8 cellular contexts compared by ENCODE assay signal in the genomic region with DNA sequence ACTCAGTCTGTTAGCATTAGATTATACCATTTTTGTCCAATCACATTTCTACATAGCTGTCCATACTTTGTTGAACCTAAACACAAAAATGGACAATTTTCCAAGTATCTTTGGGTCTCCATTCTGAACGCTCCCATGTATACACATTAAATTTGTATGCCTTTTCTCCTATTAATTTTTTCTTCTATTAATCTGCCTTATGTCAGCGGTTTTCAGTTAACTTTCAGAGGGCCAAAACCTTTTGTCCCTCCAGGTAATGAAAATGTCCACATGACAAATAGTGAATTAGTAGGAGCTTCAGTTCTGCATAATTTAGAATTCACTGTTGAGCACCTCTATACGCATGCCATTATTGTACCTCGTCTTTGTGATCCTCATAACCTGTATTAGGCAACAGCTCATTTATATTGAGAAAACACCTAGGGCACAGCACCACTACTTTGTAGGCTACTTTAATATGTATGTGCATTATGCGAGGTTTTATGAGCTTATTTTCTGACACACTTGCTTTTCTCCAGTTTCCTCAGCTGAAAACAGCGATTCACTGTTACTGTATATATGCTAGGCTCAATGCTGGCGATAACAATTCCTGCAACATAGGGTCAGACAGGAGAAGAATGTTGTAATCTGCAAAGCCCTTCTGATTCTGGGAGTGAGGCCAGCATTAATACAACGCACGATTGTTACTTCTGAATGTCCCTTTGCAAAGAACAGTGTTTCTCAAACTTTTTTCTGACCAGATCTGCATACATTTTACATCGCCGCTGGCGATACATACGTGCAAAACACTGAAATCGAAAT. TPM values are rescaled to one million over a fixed set of nuclear protein-coding genes. Genes with fewer than 3 reads are reported as not detected.
DNase-seq lines count a peak whose midpoint lies in the region; TF ChIP-seq lines count a peak whose summit lies in the region.

No MANE protein-coding gene starts in this region.

- no peak for TF ChIP-seq POLR2A in ovary (IDR thresholded peaks at IDR 0.05)

- intact Hi-C loops in ovary (cut with DNase I) = no loop called here

- WGBS in ovary, 3 donors = 21 to 24% (median 24%) methylated on average over 14 of the region's 14 CpGs

- no peak for TF ChIP-seq CTCF in fibroblast of villous mesenchyme (IDR thresholded peaks at IDR 0.05; ENCODE audit: insufficient read depth, low read depth, low read length)
- no peak for TF ChIP-seq CTCF in ovary (IDR thresholded peaks at IDR 0.05)

- no peaks in the 10 kb centered on the region for H3K9me3 ChIP-seq in ovary

- no peak for TF ChIP-seq EP300 in ovary (IDR thresholded peaks at IDR 0.05)

- H3K4me3 ChIP-seq in fibroblast of villous mesenchyme (ENCODE audit: low read depth, low read length) = peak overlapping the region; percentile 70
- peak overlapping the region; percentile 77 for H3K4me3 ChIP-seq in ovary

- in situ Hi-C loops in SK-MEL-5 (cut with HindIII; ENCODE audit: low pct_unique_long_range_greater_than_20kb, low sequenced_read_pairs) = no loop called here

- no peaks in the 10 kb centered on the region for H3K27me3 ChIP-seq in ovary

- DNase-seq in DMS 273 (lab: John Stamatoyannopoulos, UW; ENCODE audit: unreplicated experiment) (peak; percentile 50), DMS 273 treated with DMSO at 0.1 percent for 48 hours (lab: John Stamatoyannopoulos, UW) (no peak), SK-MEL-5 (ENCODE audit: low read depth, low spot score) (peak; percentile 95), fibroblast of villous mesenchyme (ENCODE audit: low read depth) (peak; percentile 82), ovary (peak in 3 of 5 donors; percentile 17 to 47 (median 21)), NCI-H2029 (lab: John Stamatoyannopoulos, UW) (no peak), retina (no peak)
- DNase-seq in activated CD4-positive, alpha-beta T cell treated with anti-CD3 and anti-CD28 coated beads, Interleukin-2, amount 50 U/mL, for 1 hour = no peak

- H3K4me1 ChIP-seq in ovary (ENCODE audit: insufficient read depth) = peaks cover 1% of the 10 kb centered on the region

- no peaks in the 10 kb centered on the region for H3K36me3 ChIP-seq in ovary

- peak overlapping the region; percentile 58 to 90 for H3K27ac ChIP-seq in ovary

RNA-seq across cellular contexts. Expression of a gene that starts 1.1 kb away (rescaled TPM):
- 42.5 and 45.8 TPM in 2 replicates for total RNA-seq in SK-MEL-5 (2014; rRNA removed; shearing (Covaris generic))
- polyA plus RNA-seq in SK-MEL-5 (2015; cell fraction: cytosol; rRNA removed) = 23.3 and 27.4 TPM in 2 replicates
- 38.5 and 40.9 TPM in 2 replicates for polyA plus RNA-seq in SK-MEL-5 (2015; cell fraction: nucleus; rRNA removed)
- total RNA-seq in fibroblast of villous mesenchyme (30.0 and 44.0 TPM in 2 replicates), ovary (10 to 100 TPM; 16.6 to 32.1 (median 25.7) TPM)
- polyA plus RNA-seq in ovary = 10 to 100 TPM; 10.7 to 14.8 TPM

Comparison
In these comparisons a context has a peak if more than half of its experiments do, and no peak if none do; other contexts are left out.
1. DNase-seq: peak in DMS 273 (single experiment), SK-MEL-5 (single experiment), fibroblast of villous mesenchyme (single experiment) and ovary (3 of 5); none in DMS 273 treated with DMSO at 0.1 percent for 48 hours (single experiment), activated CD4-positive, alpha-beta T cell treated with anti-CD3 and anti-CD28 coated beads, Interleukin-2, amount 50 U/mL, for 1 hour (single experiment), NCI-H2029 (single experiment) and retina (single experiment).